ENCODE assay signal across 11 cellular contexts in the genomic region with DNA sequence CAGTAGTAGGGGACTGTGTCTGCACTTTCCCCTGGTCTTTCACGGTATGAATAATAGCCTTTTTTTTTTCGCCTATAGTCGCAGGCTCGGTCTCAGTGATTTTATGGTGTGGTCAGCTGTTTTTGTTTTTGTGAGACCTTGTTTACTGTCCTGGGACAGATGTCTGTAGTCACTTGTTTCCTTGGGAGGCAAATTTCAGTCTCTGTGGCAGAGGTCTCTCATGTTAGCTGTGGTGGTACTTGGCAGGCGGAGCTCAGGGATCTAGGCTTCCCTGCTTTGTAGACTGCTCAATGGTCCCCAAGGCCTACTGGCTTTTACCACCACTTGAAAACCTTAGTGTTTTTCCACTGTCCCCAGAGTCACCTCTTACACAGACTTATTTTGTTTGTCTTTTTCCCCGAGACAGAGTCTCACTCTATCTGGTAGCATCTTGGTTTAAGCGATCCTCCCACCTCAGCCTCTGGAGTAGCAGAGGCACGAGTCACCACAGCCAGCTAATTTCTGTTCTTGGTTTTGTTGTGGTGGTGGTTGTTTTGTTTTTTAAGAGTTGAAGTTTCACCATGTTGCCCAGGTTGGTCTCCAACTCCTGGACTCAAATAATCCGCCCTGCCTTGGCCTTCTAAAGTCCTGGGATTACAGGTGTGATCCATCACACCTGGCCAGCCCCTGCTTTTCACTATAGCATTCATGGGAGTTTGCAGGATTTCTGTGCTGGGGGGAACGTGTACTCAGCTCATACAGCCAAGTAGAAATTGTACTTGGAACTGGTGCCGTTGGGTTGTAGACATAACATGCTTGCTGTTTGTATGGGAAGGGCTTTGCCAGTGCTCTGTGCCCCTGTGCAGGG. TPM values are rescaled to one million over a fixed set of nuclear protein-coding genes. Genes with fewer than 3 reads are reported as not detected.
DNase-seq lines count a peak whose midpoint lies in the region; ATAC-seq, FAIRE-seq and TF ChIP-seq lines count a peak whose summit lies in the region.
"Had no signal": no experiment of that assay in that cellular context is flagged by ENCODE, and none has a peak within 500 bp of the region (broad histone marks: within the 10 kb centered on the region; RNA-seq: fewer than 3 reads in every experiment).

No MANE protein-coding gene starts in this region.

- peak overlapping the region; percentile 42 for H3K27ac Mint-ChIP-seq in activated T-cell treated with anti-CD3 and anti-CD28 coated beads, Interleukin-2, amount 50 U/mL, for 72 hours
- H3K27ac Mint-ChIP-seq in activated T-cell treated with anti-CD3 and anti-CD28 coated beads, Interleukin-2, amount 50 U/mL, for 24 hours = no peak overlapping the region

- H3K9me3 ChIP-seq in SK-N-MC (ENCODE audit: low read depth, low read length) (no peaks in the 10 kb centered on the region), kidney (ENCODE audit: control insufficient read depth in 1 of 2, low read length in 2 of 2) (peaks cover 0 to 8% of the 10 kb centered on the region in 2 donors), thoracic aorta (no peaks in the 10 kb centered on the region)
- H3K9me3 ChIP-seq: Caco-2 had no signal

- no peaks in the 10 kb centered on the region for H3K27me3 ChIP-seq in thoracic aorta (replicated peaks; ENCODE audit: insufficient read depth)

- H3K9me3 Mint-ChIP-seq in activated T-cell treated with anti-CD3 and anti-CD28 coated beads, Interleukin-2, amount 50 U/mL, for 72 hours = no peaks in the 10 kb centered on the region
- H3K9me3 Mint-ChIP-seq in activated T-cell treated with anti-CD3 and anti-CD28 coated beads, Interleukin-2, amount 50 U/mL, for 24 hours = no peaks in the 10 kb centered on the region
- H3K9me3 Mint-ChIP-seq: activated T-cell treated with anti-CD3 and anti-CD28 coated beads, Interleukin-2, amount 50 U/mL, for 4 hours had no signal

- H3K4me1 ChIP-seq in kidney (ENCODE audit: control insufficient read depth in 1 of 2, insufficient read depth in 1 of 2, low read depth in 1 of 2, low read length in 2 of 2) (peaks cover 13 to 24% of the 10 kb centered on the region in 2 donors), thoracic aorta (ENCODE audit: control insufficient read depth in 1 of 2, low read depth in 2 of 2) (peaks cover 6 to 15% of the 10 kb centered on the region in 2 donors)

- TF ChIP-seq CTCF in kidney (IDR thresholded peaks at IDR 0.05; ENCODE audit: borderline replicate concordance, extremely low read depth, insufficient read depth) = no peak
- no peak for TF ChIP-seq CTCF in thoracic aorta (IDR thresholded peaks at IDR 0.05)

- FAIRE-seq in kidney (lab: Jason Lieb, UNC) = no peak

- peaks cover 32% of the 10 kb centered on the region for H3K4me1 Mint-ChIP-seq in activated T-cell treated with anti-CD3 and anti-CD28 coated beads, Interleukin-2, amount 50 U/mL, for 72 hours (ENCODE audit: low read depth)
- H3K4me1 Mint-ChIP-seq in activated T-cell treated with anti-CD3 and anti-CD28 coated beads, Interleukin-2, amount 50 U/mL, for 24 hours (ENCODE audit: low read depth) = peaks cover 34% of the 10 kb centered on the region

- H3K9ac ChIP-seq in SK-N-MC (ENCODE audit: insufficient read length) = no peak overlapping the region
- peak overlapping the region; percentile 2 to 86 for H3K9ac ChIP-seq in kidney (ENCODE audit: low read length in 2 of 2)

- H3K36me3 Mint-ChIP-seq in activated T-cell treated with anti-CD3 and anti-CD28 coated beads, Interleukin-2, amount 50 U/mL, for 72 hours (ENCODE audit: insufficient read depth in 2 of 2) = no peaks in the 10 kb centered on the region
- H3K36me3 Mint-ChIP-seq in activated T-cell treated with anti-CD3 and anti-CD28 coated beads, Interleukin-2, amount 50 U/mL, for 24 hours (ENCODE audit: low read depth) = no peaks in the 10 kb centered on the region

- ATAC-seq in activated T-cell treated with anti-CD3 and anti-CD28 coated beads, Interleukin-2, amount 50 U/mL, for 72 hours (replicated peaks in 1 of 2) = peak in 1 of 2 donors; percentile 20
- ATAC-seq in thoracic aorta (ENCODE audit: insufficient number of reproducible peaks, low FRiP score, low read depth) = no peak

- no peak overlapping the region for H3K4me3 Mint-ChIP-seq in activated T-cell treated with anti-CD3 and anti-CD28 coated beads, Interleukin-2, amount 50 U/mL, for 72 hours
- H3K4me3 Mint-ChIP-seq in activated T-cell treated with anti-CD3 and anti-CD28 coated beads, Interleukin-2, amount 50 U/mL, for 24 hours = no peak overlapping the region
- H3K4me3 Mint-ChIP-seq: activated T-cell treated with anti-CD3 and anti-CD28 coated beads, Interleukin-2, amount 50 U/mL, for 4 hours had no signal

- H3K4me3 ChIP-seq in SK-N-MC (peak overlapping the region; percentile 46), kidney (ENCODE audit: low read length in 2 of 2) (peak overlapping the region in 1 of 2 donors; percentile 94), thoracic aorta (no peak overlapping the region)

- H3K27ac ChIP-seq in SK-N-MC = peak overlapping the region; percentile 98
- H3K27ac ChIP-seq in kidney (ENCODE audit: low read depth in 2 of 2, low read length in 2 of 2) = peak overlapping the region; percentile 100
- H3K27ac ChIP-seq in thoracic aorta = peak overlapping the region; percentile 92 to 97

- DNase-seq in activated T-cell treated with anti-CD3 and anti-CD28 coated beads, Interleukin-2, amount 50 U/mL, for 72 hours = peak; percentile 50 to 65
- no peak for DNase-seq in activated T-cell treated with anti-CD3 and anti-CD28 coated beads, Interleukin-2, amount 50 U/mL, for 24 hours
- DNase-seq in SK-N-MC (ENCODE audit: low read depth, low spot score) = no peak
- no peak for DNase-seq in kidney
- DNase-seq in thoracic aorta (ENCODE audit: low spot score) = no peak
- DNase-seq in NCI-H2107 (lab: John Stamatoyannopoulos, UW) = no peak
- DNase-seq in NCI-H146 (lab: John Stamatoyannopoulos, UW) = no peak
- DNase-seq in NCI-H1105 (lab: John Stamatoyannopoulos, UW) = no peak
- DNase-seq: activated T-cell treated with anti-CD3 and anti-CD28 coated beads, Interleukin-2, amount 50 U/mL, for 4 hours had no signal

- no peaks in the 10 kb centered on the region for H3K27me3 Mint-ChIP-seq in activated T-cell treated with anti-CD3 and anti-CD28 coated beads, Interleukin-2, amount 50 U/mL, for 72 hours (ENCODE audit: low read depth)
- no peaks in the 10 kb centered on the region for H3K27me3 Mint-ChIP-seq in activated T-cell treated with anti-CD3 and anti-CD28 coated beads, Interleukin-2, amount 50 U/mL, for 24 hours

- intact Hi-C loops in kidney (cut with DNase I) = no loop called here

- H3K36me3 ChIP-seq in SK-N-MC (ENCODE audit: insufficient read depth, low read length) = no peaks in the 10 kb centered on the region
- H3K36me3 ChIP-seq in kidney (ENCODE audit: control insufficient read depth in 1 of 2, insufficient read depth in 2 of 2, low read length in 2 of 2) = no peaks in the 10 kb centered on the region
- H3K36me3 ChIP-seq in thoracic aorta = no peaks in the 10 kb centered on the region

RNA-seq across cellular contexts. Expression of a gene that starts 10.3 kb away (rescaled TPM):
- total RNA-seq in activated T-cell treated with anti-CD3 and anti-CD28 coated beads, Interleukin-2, amount 50 U/mL, for 72 hours = 1,000 to 10,000 TPM; 1,100 to 1,278 TPM
- 8,605 TPM for total RNA-seq in kidney
- polyA plus RNA-seq in kidney (ENCODE audit: insufficient read depth, low read depth, low replicate concordance) = 26.8 TPM
- under 1 TPM; under 0.01 TPM for total RNA-seq in thoracic aorta
- total RNA-seq: fibroblast of villous mesenchyme had no signal

RNA-seq across cellular contexts. Expression of a gene that starts 15.7 kb away (rescaled TPM):
- 10 to 100 TPM; 16.8 to 24.7 TPM for total RNA-seq in activated T-cell treated with anti-CD3 and anti-CD28 coated beads, Interleukin-2, amount 50 U/mL, for 72 hours
- total RNA-seq in kidney (30.5 TPM), thoracic aorta (10 to 100 TPM; 49.7 to 56.2 TPM)
- 10.6 TPM for polyA plus RNA-seq in kidney (ENCODE audit: insufficient read depth, low read depth, low replicate concordance)

Comparison
In these comparisons a context has a peak if more than half of its experiments do, and no peak if none do; other contexts are left out.
1. DNase-seq: peak in activated T-cell treated with anti-CD3 and anti-CD28 coated beads, Interleukin-2, amount 50 U/mL, for 72 hours (2 of 2); none in activated T-cell treated with anti-CD3 and anti-CD28 coated beads, Interleukin-2, amount 50 U/mL, for 24 hours (single experiment), SK-N-MC (single experiment), kidney (single experiment), thoracic aorta (single experiment), NCI-H2107 (single experiment), NCI-H146 (single experiment) and NCI-H1105 (single experiment).
2. RNA of a gene that starts 10.3 kb away (total RNA-seq): 8,605 TPM in kidney (single experiment) and 1,100 to 1,278 TPM in activated T-cell treated with anti-CD3 and anti-CD28 coated beads, Interleukin-2, amount 50 U/mL, for 72 hours; under 0.01 TPM in thoracic aorta; every median in the first group is over 1,000 times any median in the second.
3. Peak in every context shown above with its lines, with median percentiles within 50 percentile points of each other: H3K27ac ChIP-seq.